7 cellular contexts compared by ENCODE assay signal in genomic region chr5:23507278-23507685, GRCh38. TPM values are rescaled to one million over a fixed set of nuclear protein-coding genes. Genes with fewer than 3 reads are reported as not detected.
A peak's percentile ranks its signal among the peaks of the same experiment; 100 is the strongest.
DNase-seq lines count a peak whose midpoint lies in the region; ATAC-seq and TF ChIP-seq lines count a peak whose summit lies in the region.

TSS of gene PRDM9 (plus strand) at chr5:23507609. CDS start at chr5:23509034, 1,425 bp downstream.

- ATAC-seq in RWPE2 (ENCODE audit: low read depth) (0 out of 3 replicates have a peak, but pooled peaks have one; percentile 14), GM18909 (IDR thresholded peaks at IDR 0.05; ENCODE audit: poor library complexity, unreplicated experiment) (no peak), GM18873 (IDR thresholded peaks at IDR 0.05; ENCODE audit: low FRiP score, unreplicated experiment) (no peak), GM18520 (IDR thresholded peaks at IDR 0.05; ENCODE audit: unreplicated experiment) (no peak)

- intact Hi-C loops in left ventricle myocardium inferior (cut with micrococcal nuclease) = no loop called here

- H3K36me3 ChIP-seq in HUES6 (ENCODE audit: control insufficient read depth, insufficient read depth, low read length) = no peaks in the 10 kb centered on the region
- no peaks in the 10 kb centered on the region for H3K36me3 ChIP-seq in RWPE2 (ENCODE audit: low read depth)
- H3K36me3 ChIP-seq in left ventricle myocardium inferior = no peaks in the 10 kb centered on the region

- H3K4me1 ChIP-seq in HUES6 (ENCODE audit: control insufficient read depth, insufficient read depth, low read length) = no peaks in the 10 kb centered on the region
- no peaks in the 10 kb centered on the region for H3K4me1 ChIP-seq in RWPE2 (ENCODE audit: insufficient read depth, poor library complexity, severe bottlenecking)
- H3K4me1 ChIP-seq in left ventricle myocardium inferior = no peaks in the 10 kb centered on the region

- DNase-seq in RWPE2 (ENCODE audit: low spot score) (no peak), left ventricle myocardium inferior (peak; percentile 62)
- DNase-seq in stimulated activated CD4-positive, alpha-beta T cell treated with anti-CD3 and anti-CD28 coated beads, Interleukin-2, amount 100 ng/mL, for 4 hours (ENCODE audit: low read depth) = peak; percentile 1

- H3K9me3 ChIP-seq in HUES6 (ENCODE audit: control insufficient read depth, insufficient read depth, low read depth, low read length) (no peaks in the 10 kb centered on the region; the same call in 1 of the 2 replicates), RWPE2 (ENCODE audit: severe bottlenecking) (no peaks in the 10 kb centered on the region), left ventricle myocardium inferior (replicated peaks) (peaks cover 9% of the 10 kb centered on the region)

- H3K4me3 ChIP-seq in HUES6 (ENCODE audit: low read depth, low read length) = peak within 1 kb of the TSS; percentile 53
- H3K4me3 ChIP-seq in RWPE2 (ENCODE audit: severe bottlenecking) = no peak within 1 kb of the TSS
- H3K4me3 ChIP-seq in left ventricle myocardium inferior = peak within 1 kb of the TSS; percentile 53

- H3K9ac ChIP-seq in HUES6 (ENCODE audit: low read length) = peak within 1 kb of the TSS; percentile 33

- peak within 1 kb of the TSS; percentile 23; the same call in 1 of the 2 replicates for H3K27ac ChIP-seq in HUES6 (ENCODE audit: low read depth, low read length)
- no peak within 1 kb of the TSS for H3K27ac ChIP-seq in RWPE2 (ENCODE audit: poor library complexity, severe bottlenecking)
- no peak within 1 kb of the TSS for H3K27ac ChIP-seq in left ventricle myocardium inferior (replicated peaks)

- no peaks in the 10 kb centered on the region; the same call in 1 of the 2 replicates for H3K27me3 ChIP-seq in HUES6 (ENCODE audit: control insufficient read depth, insufficient read depth, low read length)
- no peaks in the 10 kb centered on the region for H3K27me3 ChIP-seq in RWPE2 (ENCODE audit: insufficient read depth, poor library complexity, severe bottlenecking)
- H3K27me3 ChIP-seq in left ventricle myocardium inferior (ENCODE audit: low read depth) = no peaks in the 10 kb centered on the region

- TF ChIP-seq CTCF in RWPE2 (IDR thresholded peaks at IDR 0.05; ENCODE audit: poor library complexity, severe bottlenecking) (no peak), left ventricle myocardium inferior (IDR thresholded peaks at IDR 0.05; ENCODE audit: borderline replicate concordance) (no peak)

RNA-seq across cellular contexts. Expression of gene PRDM9, which starts in this region (rescaled TPM):
- total RNA-seq in left ventricle myocardium inferior = not detected

Comparison
In these comparisons a context has a peak if more than half of its experiments do, and no peak if none do; other contexts are left out.
1. Peak in DNase-seq and H3K4me3 ChIP-seq in left ventricle myocardium inferior; RNA of the gene not detected or under 1 TPM.